ENCODE assay signal across 17 cellular contexts in genomic region chr15:27043770-27044169, GRCh38.
DNase-seq lines count a peak whose midpoint lies in the region; ATAC-seq and TF ChIP-seq lines count a peak whose summit lies in the region.
"Had no signal": no experiment of that assay in that cellular context is flagged by ENCODE, and none has a peak within 500 bp of the region (broad histone marks: within the 10 kb centered on the region; RNA-seq: fewer than 3 reads in every experiment).

No MANE protein-coding gene starts in this region.

- 0 out of 2 replicates have a peak overlapping the region, but pooled peaks have one; percentile 45 for H3K27ac Mint-ChIP-seq in WTC11
- H3K27ac Mint-ChIP-seq: B cell; CD8-positive, alpha-beta T cell had no signal

- no peaks in the 10 kb centered on the region for H3K36me3 Mint-ChIP-seq in WTC11
- H3K36me3 Mint-ChIP-seq: CD8-positive, alpha-beta T cell had no signal

- no peaks in the 10 kb centered on the region for H3K9me3 Mint-ChIP-seq in WTC11

- no peaks in the 10 kb centered on the region for H3K27me3 ChIP-seq in right lobe of liver
- H3K27me3 ChIP-seq: BLaER1 treated with 17β-estradiol and CSF1 and Interleukin-3, amounts not matched to agents 10 nM and 100 nM had no signal

- WGBS in right lobe of liver (ENCODE audit: insufficient coverage, low coverage, low lambda C conversion rate, missing lambda C conversion rate), result 37% methylated on average over 6 of the region's 6 CpGs

- H3K4me3 ChIP-seq in right lobe of liver, result no peak overlapping the region
- H3K4me3 ChIP-seq: BLaER1 treated with 17β-estradiol and CSF1 and Interleukin-3, amounts not matched to agents 10 nM and 100 nM; GM23248 had no signal

- H3K4me1 ChIP-seq in right lobe of liver, result no peaks in the 10 kb centered on the region

- no peaks in the 10 kb centered on the region for H3K9me3 ChIP-seq in right lobe of liver

- H3K27ac ChIP-seq in right lobe of liver, result no peak overlapping the region
- H3K27ac ChIP-seq: BLaER1 treated with 17β-estradiol and CSF1 and Interleukin-3, amounts not matched to agents 10 nM and 100 nM; GM23248 had no signal

- H3K4me3 Mint-ChIP-seq in WTC11, result no peak overlapping the region
- H3K4me3 Mint-ChIP-seq: B cell; CD8-positive, alpha-beta T cell had no signal

- TF ChIP-seq POLR2A in right lobe of liver (IDR thresholded peaks at IDR 0.05), result no peak

- TF ChIP-seq CTCF in WTC11 (IDR thresholded peaks at IDR 0.05) (no peak), right lobe of liver (IDR thresholded peaks at IDR 0.05) (no peak)

- in situ Hi-C loops in KBM-7 (cut with MboI; ENCODE audit: low pct_unique_long_range_greater_than_20kb, low sequenced_read_pairs), result no loop called here

- peak; percentile 31 for DNase-seq in left cardiac atrium
- DNase-seq in Right ventricle myocardium inferior (ENCODE audit: missing footprints), result no peak
- peak; percentile 20 for DNase-seq in KBM-7
- no peak for DNase-seq in WTC11 (ENCODE audit: low spot score)
- DNase-seq in right lobe of liver, result peak in 1 of 3 donors; percentile 36
- no peak for DNase-seq in NCI-H2196 (lab: John Stamatoyannopoulos, UW; ENCODE audit: unreplicated experiment)
- no peak for DNase-seq in DMS153 (lab: John Stamatoyannopoulos, UW)
- DNase-seq: Calu3; CD8-positive, alpha-beta T cell; DMS53; DND-41; EL; GM23248; HCEC 1CT had no signal

- POLR2A ChIA-PET in WTC11 (lab: Charles Lee), result interaction anchor here (0.5 kb wide), 1 partner anchor 729 kb away, joined by 3 read pairs; no protein-coding TSS in a partner anchor

- H3K36me3 ChIP-seq in right lobe of liver, result no peaks in the 10 kb centered on the region
- H3K36me3 ChIP-seq: BLaER1 treated with 17β-estradiol and CSF1 and Interleukin-3, amounts not matched to agents 10 nM and 100 nM had no signal

- intact Hi-C loops in left cardiac atrium (cut with DNase I), result no loop called here
- intact Hi-C loops in Right ventricle myocardium inferior (cut with DNase I), result no loop called here
- intact Hi-C loops in right lobe of liver (cut with DNase I), result no loop called here

- ATAC-seq in left cardiac atrium (no peak), Right ventricle myocardium inferior (no peak), WTC11 (no peak), right lobe of liver (peak; percentile 35 to 66 (median 56)), esophagus mucosa (no peak)
- ATAC-seq: CD8-positive, alpha-beta T cell had no signal

- H3K4me1 Mint-ChIP-seq in WTC11, result no peaks in the 10 kb centered on the region
- H3K4me1 Mint-ChIP-seq: B cell had no signal

- no peaks in the 10 kb centered on the region for H3K27me3 Mint-ChIP-seq in WTC11 (ENCODE audit: low read depth)
- H3K27me3 Mint-ChIP-seq: B cell had no signal

- CTCF ChIA-PET in WTC11 (lab: Charles Lee), result interaction anchor here (2.2 to 5.8 kb wide), 2 partner anchors 16 to 152 kb away, joined by 12 to 22 read pairs; no protein-coding TSS in a partner anchor

TF ChIP-seq in WTC11, 78 proteins besides CTCF, POLR2A, EP300 and RAD21:
- TF ChIP-seq HMGA2 (CRISPR knock-in tag; IDR thresholded peaks at IDR 0.05) (no peak), IRF2 (CRISPR knock-in tag; IDR thresholded peaks at IDR 0.05; ENCODE audit: borderline replicate concordance, low read depth) (no peak), NFYB (CRISPR knock-in tag; conservative IDR thresholded peaks at IDR 0.05; ENCODE audit: low read depth) (no peak), OVOL2 (CRISPR knock-in tag; IDR thresholded peaks at IDR 0.05; ENCODE audit: borderline replicate concordance) (no peak), ATF1 (CRISPR knock-in tag; IDR thresholded peaks at IDR 0.05) (no peak), RORB (CRISPR knock-in tag; IDR thresholded peaks at IDR 0.05) (no peak), ESRRA (CRISPR knock-in tag; IDR thresholded peaks at IDR 0.05; ENCODE audit: borderline replicate concordance) (no peak), CREM (CRISPR knock-in tag; IDR thresholded peaks at IDR 0.05) (no peak), ZNF423 (CRISPR knock-in tag; IDR thresholded peaks at IDR 0.05) (no peak), ELF4 (CRISPR knock-in tag; IDR thresholded peaks at IDR 0.05; ENCODE audit: low read depth) (no peak), TEAD4 (CRISPR knock-in tag; IDR thresholded peaks at IDR 0.05) (no peak)
- TF ChIP-seq, protein P1, sequence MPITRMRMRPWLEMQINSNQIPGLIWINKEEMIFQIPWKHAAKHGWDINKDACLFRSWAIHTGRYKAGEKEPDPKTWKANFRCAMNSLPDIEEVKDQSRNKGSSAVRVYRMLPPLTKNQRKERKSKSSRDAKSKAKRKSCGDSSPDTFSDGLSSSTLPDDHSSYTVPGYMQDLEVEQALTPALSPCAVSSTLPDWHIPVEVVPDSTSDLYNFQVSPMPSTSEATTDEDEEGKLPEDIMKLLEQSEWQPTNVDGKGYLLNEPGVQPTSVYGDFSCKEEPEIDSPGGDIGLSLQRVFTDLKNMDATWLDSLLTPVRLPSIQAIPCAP (CRISPR knock-in tag; IDR thresholded peaks at IDR 0.05), result no peak
- TF ChIP-seq, protein P2, sequence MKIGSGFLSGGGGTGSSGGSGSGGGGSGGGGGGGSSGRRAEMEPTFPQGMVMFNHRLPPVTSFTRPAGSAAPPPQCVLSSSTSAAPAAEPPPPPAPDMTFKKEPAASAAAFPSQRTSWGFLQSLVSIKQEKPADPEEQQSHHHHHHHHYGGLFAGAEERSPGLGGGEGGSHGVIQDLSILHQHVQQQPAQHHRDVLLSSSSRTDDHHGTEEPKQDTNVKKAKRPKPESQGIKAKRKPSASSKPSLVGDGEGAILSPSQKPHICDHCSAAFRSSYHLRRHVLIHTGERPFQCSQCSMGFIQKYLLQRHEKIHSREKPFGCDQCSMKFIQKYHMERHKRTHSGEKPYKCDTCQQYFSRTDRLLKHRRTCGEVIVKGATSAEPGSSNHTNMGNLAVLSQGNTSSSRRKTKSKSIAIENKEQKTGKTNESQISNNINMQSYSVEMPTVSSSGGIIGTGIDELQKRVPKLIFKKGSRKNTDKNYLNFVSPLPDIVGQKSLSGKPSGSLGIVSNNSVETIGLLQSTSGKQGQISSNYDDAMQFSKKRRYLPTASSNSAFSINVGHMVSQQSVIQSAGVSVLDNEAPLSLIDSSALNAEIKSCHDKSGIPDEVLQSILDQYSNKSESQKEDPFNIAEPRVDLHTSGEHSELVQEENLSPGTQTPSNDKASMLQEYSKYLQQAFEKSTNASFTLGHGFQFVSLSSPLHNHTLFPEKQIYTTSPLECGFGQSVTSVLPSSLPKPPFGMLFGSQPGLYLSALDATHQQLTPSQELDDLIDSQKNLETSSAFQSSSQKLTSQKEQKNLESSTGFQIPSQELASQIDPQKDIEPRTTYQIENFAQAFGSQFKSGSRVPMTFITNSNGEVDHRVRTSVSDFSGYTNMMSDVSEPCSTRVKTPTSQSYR (CRISPR knock-in tag; IDR thresholded peaks at IDR 0.05), result no peak
- TF ChIP-seq, protein P3, sequence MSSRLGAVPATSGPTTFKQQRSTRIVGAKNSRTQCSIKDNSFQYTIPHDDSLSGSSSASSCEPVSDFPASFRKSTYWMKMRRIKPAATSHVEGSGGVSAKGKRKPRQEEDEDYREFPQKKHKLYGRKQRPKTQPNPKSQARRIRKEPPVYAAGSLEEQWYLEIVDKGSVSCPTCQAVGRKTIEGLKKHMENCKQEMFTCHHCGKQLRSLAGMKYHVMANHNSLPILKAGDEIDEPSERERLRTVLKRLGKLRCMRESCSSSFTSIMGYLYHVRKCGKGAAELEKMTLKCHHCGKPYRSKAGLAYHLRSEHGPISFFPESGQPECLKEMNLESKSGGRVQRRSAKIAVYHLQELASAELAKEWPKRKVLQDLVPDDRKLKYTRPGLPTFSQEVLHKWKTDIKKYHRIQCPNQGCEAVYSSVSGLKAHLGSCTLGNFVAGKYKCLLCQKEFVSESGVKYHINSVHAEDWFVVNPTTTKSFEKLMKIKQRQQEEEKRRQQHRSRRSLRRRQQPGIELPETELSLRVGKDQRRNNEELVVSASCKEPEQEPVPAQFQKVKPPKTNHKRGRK (CRISPR knock-in tag; IDR thresholded peaks at IDR 0.05; ENCODE audit: borderline replicate concordance), result no peak

Comparison
In these comparisons a context has a peak if more than half of its experiments do, and no peak if none do; other contexts are left out.
1. DNase-seq: peak in left cardiac atrium (single experiment) and KBM-7 (single experiment); none in Right ventricle myocardium inferior (single experiment), WTC11 (single experiment), NCI-H2196 (single experiment) and DMS153 (single experiment).
2. ATAC-seq: peak in right lobe of liver (4 of 4); none in left cardiac atrium (0 of 2), Right ventricle myocardium inferior (single experiment), WTC11 (single experiment) and esophagus mucosa (single experiment).